In the genomic region with DNA sequence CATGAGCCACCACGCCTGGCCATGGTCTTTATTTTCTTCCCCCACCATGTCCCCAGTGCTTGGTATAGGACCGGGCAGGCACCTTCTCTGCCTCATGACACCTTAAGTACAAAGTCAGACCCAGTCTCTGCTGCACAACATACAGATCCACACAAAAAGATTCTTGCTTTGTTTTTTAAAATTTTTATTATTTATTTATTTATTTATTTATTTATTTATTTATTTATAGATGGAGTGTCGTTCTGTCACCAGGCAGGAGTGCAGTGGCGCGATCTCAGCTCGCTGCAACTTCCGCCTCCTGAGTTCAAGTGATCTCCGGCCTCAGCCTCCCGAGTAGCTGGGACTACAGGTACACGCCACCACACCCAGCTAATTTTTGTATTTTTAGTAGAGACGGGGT, we compare ENCODE assay signal across 40 cellular contexts. TPM values are rescaled to one million over a fixed set of nuclear protein-coding genes. Genes with fewer than 3 reads are reported as not detected.
"Had no signal": no experiment of that assay in that cellular context is flagged by ENCODE, and none has a peak within 500 bp of the region (broad histone marks: within the 10 kb centered on the region; RNA-seq: fewer than 3 reads in every experiment).

No MANE protein-coding gene starts in this region.

- H3K4me3 ChIP-seq: ascending aorta, cardiac muscle cell, colonic mucosa had no signal

- H3K36me3 ChIP-seq: ascending aorta, cardiac muscle cell, colonic mucosa, WERI-Rb-1 had no signal

- H3K27me3 ChIP-seq: ascending aorta, colonic mucosa had no signal

- H3K27me3 Mint-ChIP-seq: activated naive CD4-positive, alpha-beta T cell treated with anti-CD3 and anti-CD28 coated beads, Interleukin-2, amount 50 U/mL, for 24 hours; activated naive CD8-positive, alpha-beta T cell; central memory CD8-positive, alpha-beta T cell had no signal

- H3K27ac Mint-ChIP-seq: activated CD4-positive, alpha-beta memory T cell treated with anti-CD3 and anti-CD28 coated beads, Interleukin-2, amount 10 ng/mL, durations not matched to agents 7 days and 5 days; activated CD4-positive, alpha-beta T cell treated with anti-CD3 and anti-CD28 coated beads for 36 hours; activated CD4-positive, alpha-beta T cell treated with anti-CD3 and anti-CD28 coated beads, Interleukin-2, amount 10 ng/mL, durations not matched to agents 7 days and 5 days; activated naive CD4-positive, alpha-beta T cell treated with anti-CD3 and anti-CD28 coated beads, Interleukin-2, amount 10 ng/mL, durations not matched to agents 7 days and 5 days; activated naive CD8-positive, alpha-beta T cell; activated naive CD8-positive, alpha-beta T cell treated with anti-CD3 and anti-CD28 coated beads, Interleukin-2, amount 10 ng/mL, durations not matched to agents 7 days and 5 days; activated naive CD8-positive, alpha-beta T cell treated with anti-CD3 and anti-CD28 coated beads, Interleukin-2, amount 50 U/mL, for 24 hours; activated T-cell treated with anti-CD3 and anti-CD28 coated beads, Interleukin-2, amount 50 U/mL, for 72 hours; activated T-helper 1 cell treated with anti-CD3 and anti-CD28 coated beads, Interleukin-12 subunit alpha, Interleukin-12 subunit beta, Interleukin-2, Interleukin-4 antibody, amounts not matched to agents 30 ng/mL and 10 ng/mL and 1 ng/mL, durations not matched to agents 14 hours and 24 hours and 36 hours; activated T-helper 17 cell treated with anti-CD3 and anti-CD28 coated beads, Interleukin-2, amount 50 U/mL, for 72 hours; T-helper 2 cell treated with Interferon-gamma antibody and Interleukin-4, amounts not matched to agents 5 μg/mL and 100 μg/mL, for 36 hours; WTC11 had no signal

- H3K9me3 Mint-ChIP-seq: activated CD4-positive, alpha-beta memory T cell treated with anti-CD3 and anti-CD28 coated beads, Interleukin-2, amount 10 ng/mL, durations not matched to agents 7 days and 5 days; activated CD4-positive, alpha-beta T cell treated with anti-CD3 and anti-CD28 coated beads, Interleukin-2, amount 10 ng/mL, durations not matched to agents 7 days and 5 days; activated naive CD4-positive, alpha-beta T cell treated with anti-CD3 and anti-CD28 coated beads, Interleukin-2, amount 10 ng/mL, durations not matched to agents 7 days and 5 days; activated naive CD4-positive, alpha-beta T cell treated with anti-CD3 and anti-CD28 coated beads, Interleukin-2, amount 50 U/mL, for 24 hours; activated naive CD8-positive, alpha-beta T cell treated with anti-CD3 and anti-CD28 coated beads, Interleukin-2, amount 10 ng/mL, durations not matched to agents 7 days and 5 days; activated naive CD8-positive, alpha-beta T cell treated with anti-CD3 and anti-CD28 coated beads, Interleukin-2, amount 50 U/mL, for 24 hours; activated T-cell treated with anti-CD3 and anti-CD28 coated beads, Interleukin-2, amount 50 U/mL, for 4 hours; activated T-cell treated with anti-CD3 and anti-CD28 coated beads, Interleukin-2, amount 50 U/mL, for 72 hours; activated T-helper 1 cell treated with anti-CD3 and anti-CD28 coated beads, Interleukin-12 subunit alpha, Interleukin-12 subunit beta, Interleukin-2, Interleukin-4 antibody, amounts not matched to agents 30 ng/mL and 10 ng/mL and 1 ng/mL, durations not matched to agents 14 hours and 24 hours and 36 hours; activated T-helper 17 cell treated with anti-CD3 and anti-CD28 coated beads, Interleukin-2, amount 50 U/mL, for 72 hours; central memory CD8-positive, alpha-beta T cell; T-helper 2 cell treated with Interferon-gamma antibody and Interleukin-4, amounts not matched to agents 5 μg/mL and 100 μg/mL, for 36 hours; WTC11 had no signal

- H3K27ac ChIP-seq: ascending aorta, cardiac muscle cell, colonic mucosa, WERI-Rb-1 had no signal

- DNase-seq: activated CD4-positive, alpha-beta memory T cell treated with anti-CD3 and anti-CD28 coated beads, Interleukin-2, amount 10 ng/mL, durations not matched to agents 7 days and 5 days; activated CD4-positive, alpha-beta T cell treated with anti-CD3 and anti-CD28 coated beads for 1 hour; activated CD4-positive, alpha-beta T cell treated with anti-CD3 and anti-CD28 coated beads for 36 hours; activated CD4-positive, alpha-beta T cell treated with anti-CD3 and anti-CD28 coated beads for 48 hours; activated CD4-positive, alpha-beta T cell treated with anti-CD3 and anti-CD28 coated beads, Interleukin-2, amount 10 ng/mL, durations not matched to agents 7 days and 5 days; activated CD4-positive, alpha-beta T cell treated with anti-CD3 and anti-CD28 coated beads, Interleukin-2, amount 50 U/mL, for 48 hours; activated CD4-positive, CD25-positive, alpha-beta regulatory T cell; activated CD8-positive, alpha-beta memory T cell treated with anti-CD3 and anti-CD28 coated beads, Interleukin-2, amount 50 U/mL, for 4 hours; activated effector memory CD4-positive, alpha-beta T cell treated with anti-CD3 and anti-CD28 coated beads, Interleukin-2, amount 50 U/mL, for 16 hours; activated gamma-delta T cell treated with Interleukin-2 at 50 U/mL for 16 hours; activated naive CD4-positive, alpha-beta T cell treated with anti-CD3 and anti-CD28 coated beads, Interleukin-2, amount 10 ng/mL, durations not matched to agents 7 days and 5 days; activated naive CD4-positive, alpha-beta T cell treated with Interleukin-2 at 50 U/mL for 16 hours; activated naive CD8-positive, alpha-beta T cell treated with anti-CD3 and anti-CD28 coated beads, Interleukin-2, amount 10 ng/mL, durations not matched to agents 7 days and 5 days; activated naive CD8-positive, alpha-beta T cell treated with anti-CD3 and anti-CD28 coated beads, Interleukin-2, amount 50 U/mL, for 24 hours; activated T-cell treated with anti-CD3 and anti-CD28 coated beads for 4 hours; activated T-cell treated with anti-CD3 and anti-CD28 coated beads, Interleukin-2, amount 50 U/mL, for 1 hour; activated T-cell treated with anti-CD3 and anti-CD28 coated beads, Interleukin-2, amount 50 U/mL, for 4 hours; activated T-cell treated with anti-CD3 and anti-CD28 coated beads, Interleukin-2, amount 50 U/mL, for 72 hours; amygdala; anterior cingulate cortex; caudate nucleus; cerebellar nuclear complex; colonic mucosa; T-helper 2 cell; T-helper 9 cell; WERI-Rb-1 had no signal

- H3K4me3 Mint-ChIP-seq: activated CD4-positive, alpha-beta memory T cell treated with anti-CD3 and anti-CD28 coated beads, Interleukin-2, amount 10 ng/mL, durations not matched to agents 7 days and 5 days; activated CD4-positive, alpha-beta T cell treated with anti-CD3 and anti-CD28 coated beads for 36 hours; activated CD4-positive, alpha-beta T cell treated with anti-CD3 and anti-CD28 coated beads, Interleukin-2, amount 10 ng/mL, durations not matched to agents 7 days and 5 days; activated naive CD4-positive, alpha-beta T cell treated with anti-CD3 and anti-CD28 coated beads, Interleukin-2, amount 10 ng/mL, durations not matched to agents 7 days and 5 days; activated naive CD4-positive, alpha-beta T cell treated with anti-CD3 and anti-CD28 coated beads, Interleukin-2, amount 50 U/mL, for 24 hours; activated naive CD8-positive, alpha-beta T cell treated with anti-CD3 and anti-CD28 coated beads, Interleukin-2, amount 10 ng/mL, durations not matched to agents 7 days and 5 days; activated naive CD8-positive, alpha-beta T cell treated with anti-CD3 and anti-CD28 coated beads, Interleukin-2, amount 50 U/mL, for 24 hours; activated T-cell treated with anti-CD3 and anti-CD28 coated beads, Interleukin-2, amount 50 U/mL, for 4 hours; activated T-cell treated with anti-CD3 and anti-CD28 coated beads, Interleukin-2, amount 50 U/mL, for 72 hours; activated T-helper 1 cell treated with anti-CD3 and anti-CD28 coated beads, Interleukin-12 subunit alpha, Interleukin-12 subunit beta, Interleukin-2, Interleukin-4 antibody, amounts not matched to agents 30 ng/mL and 10 ng/mL and 1 ng/mL, durations not matched to agents 14 hours and 24 hours and 36 hours; activated T-helper 17 cell treated with anti-CD3 and anti-CD28 coated beads, Interleukin-2, amount 50 U/mL, for 72 hours; central memory CD8-positive, alpha-beta T cell; T-helper 2 cell treated with Interferon-gamma antibody and Interleukin-4, amounts not matched to agents 5 μg/mL and 100 μg/mL, for 36 hours; WTC11 had no signal

- FAIRE-seq: bronchial epithelial cell, TTC549 had no signal

- H3K36me3 Mint-ChIP-seq: activated naive CD4-positive, alpha-beta T cell treated with anti-CD3 and anti-CD28 coated beads, Interleukin-2, amount 10 ng/mL, durations not matched to agents 7 days and 5 days; activated naive CD4-positive, alpha-beta T cell treated with anti-CD3 and anti-CD28 coated beads, Interleukin-2, amount 50 U/mL, for 24 hours; activated naive CD8-positive, alpha-beta T cell; activated naive CD8-positive, alpha-beta T cell treated with anti-CD3 and anti-CD28 coated beads, Interleukin-2, amount 10 ng/mL, durations not matched to agents 7 days and 5 days; brain had no signal

- ATAC-seq: activated CD4-positive, alpha-beta T cell treated with anti-CD3 and anti-CD28 coated beads for 36 hours; activated CD4-positive, CD25-positive, alpha-beta regulatory T cell treated with anti-CD3 and anti-CD28 coated beads, Interleukin-2, amount 50 U/mL, for 24 hours; activated naive CD8-positive, alpha-beta T cell treated with anti-CD3 and anti-CD28 coated beads, Interleukin-2, amount 50 U/mL, for 24 hours; activated T-cell treated with anti-CD3 and anti-CD28 coated beads, Interleukin-2, amount 50 U/mL, for 4 hours; activated T-cell treated with anti-CD3 and anti-CD28 coated beads, Interleukin-2, amount 50 U/mL, for 72 hours; activated T-helper 17 cell treated with anti-CD3 and anti-CD28 coated beads, Interleukin-2, amount 50 U/mL, for 72 hours; WTC11 had no signal

- H3K9me3 ChIP-seq: ascending aorta, colonic mucosa had no signal

- H3K4me1 ChIP-seq: colonic mucosa had no signal

RNA-seq across cellular contexts. Expression of a gene that starts 2.5 kb away (rescaled TPM):
- total RNA-seq: cardiac muscle cell had no signal
- polyA plus RNA-seq: cardiac muscle cell had no signal

RNA-seq across cellular contexts. Expression of a gene that starts 23.4 kb away (rescaled TPM):
- total RNA-seq: activated CD8-positive, alpha-beta memory T cell treated with anti-CD3 and anti-CD28 coated beads for 36 hours; activated naive CD8-positive, alpha-beta T cell treated with anti-CD3 and anti-CD28 coated beads, Interleukin-2, amount 10 ng/mL, durations not matched to agents 7 days and 5 days; activated T-cell treated with anti-CD3 and anti-CD28 coated beads, Interleukin-2, amount 50 U/mL, for 4 hours; ascending aorta; bronchial epithelial cell; cardiac muscle cell had no signal
